In genomic region chr1:207050428-207050767, GRCh38 we compare ENCODE assay signal across 8 cellular contexts. TPM values are rescaled to one million over a fixed set of nuclear protein-coding genes. Genes with fewer than 3 reads are reported as not detected.
A peak's percentile ranks its signal among the peaks of the same experiment; 100 is the strongest.
DNase-seq lines count a peak whose midpoint lies in the region; ATAC-seq lines count a peak whose summit lies in the region.

No MANE protein-coding gene starts in this region.

- H3K36me3 Mint-ChIP-seq in stimulated activated naive CD8-positive, alpha-beta T cell treated with anti-CD3 and anti-CD28 coated beads, Interleukin-15, Interleukin-2, amounts not matched to agents 100 ng/mL and 50 ng/mL, for 24 hours (ENCODE audit: low read depth): peaks cover 39% of the 10 kb centered on the region
- peaks cover 12% of the 10 kb centered on the region for H3K36me3 Mint-ChIP-seq in activated naive CD8-positive, alpha-beta T cell treated with anti-CD3 and anti-CD28 coated beads, Interleukin-2, amount 10 ng/mL, durations not matched to agents 7 days and 5 days

- peaks cover 43% of the 10 kb centered on the region for H3K36me3 ChIP-seq in iPS-20b (ENCODE audit: insufficient read depth, low read depth, low read length)
- H3K36me3 ChIP-seq in stomach smooth muscle (ENCODE audit: control insufficient read depth in 2 of 2, insufficient read depth in 2 of 2, low read length in 2 of 2): peaks cover 9 to 12% of the 10 kb centered on the region in 2 donors

- H3K4me1 ChIP-seq in iPS-20b (ENCODE audit: insufficient read depth, low read length): peaks cover 14% of the 10 kb centered on the region; the same call in 1 of the 2 replicates
- H3K4me1 ChIP-seq in stomach smooth muscle (ENCODE audit: control insufficient read depth, insufficient read depth, low read length): peaks cover 19% of the 10 kb centered on the region

- no peaks in the 10 kb centered on the region for H3K27me3 ChIP-seq in iPS-20b (ENCODE audit: insufficient read depth, low read length)
- no peaks in the 10 kb centered on the region for H3K27me3 ChIP-seq in stomach smooth muscle (ENCODE audit: control insufficient read depth in 1 of 2, insufficient read depth in 2 of 2, low read length in 2 of 2)

- no peaks in the 10 kb centered on the region for H3K27me3 Mint-ChIP-seq in stimulated activated naive CD8-positive, alpha-beta T cell treated with anti-CD3 and anti-CD28 coated beads, Interleukin-15, Interleukin-2, amounts not matched to agents 100 ng/mL and 50 ng/mL, for 24 hours
- no peaks in the 10 kb centered on the region for H3K27me3 Mint-ChIP-seq in activated naive CD8-positive, alpha-beta T cell treated with anti-CD3 and anti-CD28 coated beads, Interleukin-2, amount 10 ng/mL, durations not matched to agents 7 days and 5 days

- peak overlapping the region; percentile 98 for H3K27ac Mint-ChIP-seq in stimulated activated naive CD8-positive, alpha-beta T cell treated with anti-CD3 and anti-CD28 coated beads, Interleukin-15, Interleukin-2, amounts not matched to agents 100 ng/mL and 50 ng/mL, for 24 hours
- H3K27ac Mint-ChIP-seq in activated naive CD8-positive, alpha-beta T cell treated with anti-CD3 and anti-CD28 coated beads, Interleukin-2, amount 10 ng/mL, durations not matched to agents 7 days and 5 days: peak overlapping the region; percentile 89

- H3K4me1 Mint-ChIP-seq in stimulated activated naive CD8-positive, alpha-beta T cell treated with anti-CD3 and anti-CD28 coated beads, Interleukin-15, Interleukin-2, amounts not matched to agents 100 ng/mL and 50 ng/mL, for 24 hours (ENCODE audit: low read depth): peaks cover 77% of the 10 kb centered on the region
- peaks cover 43% of the 10 kb centered on the region for H3K4me1 Mint-ChIP-seq in activated naive CD8-positive, alpha-beta T cell treated with anti-CD3 and anti-CD28 coated beads, Interleukin-2, amount 10 ng/mL, durations not matched to agents 7 days and 5 days

- H3K9me3 Mint-ChIP-seq in stimulated activated naive CD8-positive, alpha-beta T cell treated with anti-CD3 and anti-CD28 coated beads, Interleukin-15, Interleukin-2, amounts not matched to agents 100 ng/mL and 50 ng/mL, for 24 hours: no peaks in the 10 kb centered on the region
- no peaks in the 10 kb centered on the region for H3K9me3 Mint-ChIP-seq in activated naive CD8-positive, alpha-beta T cell treated with anti-CD3 and anti-CD28 coated beads, Interleukin-2, amount 10 ng/mL, durations not matched to agents 7 days and 5 days

- H3K27ac ChIP-seq in iPS-20b (ENCODE audit: low read length) (peak overlapping the region; percentile 57), stomach smooth muscle (ENCODE audit: low read length) (peak overlapping the region; percentile 78)

- DNase-seq in stimulated activated naive CD8-positive, alpha-beta T cell treated with anti-CD3 and anti-CD28 coated beads, Interleukin-15, Interleukin-2, amounts not matched to agents 100 U/mL and 50 U/mL, for 24 hours: no peak
- DNase-seq in activated naive CD8-positive, alpha-beta T cell treated with anti-CD3 and anti-CD28 coated beads, Interleukin-2, amount 10 ng/mL, durations not matched to agents 7 days and 5 days: no peak
- DNase-seq in DMS79 (lab: John Stamatoyannopoulos, UW): no peak
- DNase-seq in activated CD4-positive, alpha-beta T cell treated with anti-CD3 and anti-CD28 coated beads, Interleukin-2, amount 50 U/mL, for 48 hours: no peak

- H3K9me3 ChIP-seq in iPS-20b (ENCODE audit: insufficient read depth, low read depth, low read length) (no peaks in the 10 kb centered on the region), stomach smooth muscle (ENCODE audit: control insufficient read depth in 2 of 2, low read length in 2 of 2) (no peaks in the 10 kb centered on the region)

- H3K4me3 ChIP-seq in iPS-20b (ENCODE audit: low read length): peak overlapping the region; percentile 91
- H3K4me3 ChIP-seq in stomach smooth muscle (ENCODE audit: low read length in 2 of 2): peak overlapping the region; percentile 95 to 96

- POLR2A ChIA-PET in activated naive CD8-positive, alpha-beta T cell treated with anti-CD3 and anti-CD28 coated beads, Interleukin-2, amount 10 ng/mL, durations not matched to agents 7 days and 5 days (lab: Charles Lee): interaction anchor here (0.8 to 1.2 kb wide), 3 partner anchors 21 to 128 kb away, joined by 3 to 5 read pairs (median 4); partner anchors contain the start of gene FCMR

- H3K9ac ChIP-seq in iPS-20b (ENCODE audit: low read depth, low read length) (peak overlapping the region; percentile 95), stomach smooth muscle (ENCODE audit: low read length in 2 of 2) (peak overlapping the region; percentile 94)

- H3K4me3 Mint-ChIP-seq in stimulated activated naive CD8-positive, alpha-beta T cell treated with anti-CD3 and anti-CD28 coated beads, Interleukin-15, Interleukin-2, amounts not matched to agents 100 ng/mL and 50 ng/mL, for 24 hours: peak overlapping the region; percentile 99
- H3K4me3 Mint-ChIP-seq in activated naive CD8-positive, alpha-beta T cell treated with anti-CD3 and anti-CD28 coated beads, Interleukin-2, amount 10 ng/mL, durations not matched to agents 7 days and 5 days: peak overlapping the region; percentile 99

- ATAC-seq in stimulated activated naive CD8-positive, alpha-beta T cell treated with anti-CD3 and anti-CD28 coated beads, Interleukin-15, Interleukin-2, amounts not matched to agents 100 U/mL and 50 U/mL, for 24 hours: no peak
- ATAC-seq in activated naive CD8-positive, alpha-beta T cell treated with anti-CD3 and anti-CD28 coated beads, Interleukin-2, amount 10 ng/mL, durations not matched to agents 7 days and 5 days (ENCODE audit: low read depth): peak; percentile 0
- no peak for ATAC-seq in GM18868 (IDR thresholded peaks at IDR 0.05; ENCODE audit: unreplicated experiment)

RNA-seq across cellular contexts. Expression of gene YOD1, which starts 0.6 kb away (rescaled TPM):
- 10 to 100 TPM; 10.1 to 10.2 TPM for total RNA-seq in activated naive CD8-positive, alpha-beta T cell treated with anti-CD3 and anti-CD28 coated beads, Interleukin-2, amount 10 ng/mL, durations not matched to agents 7 days and 5 days

RNA-seq across cellular contexts. Expression of gene PFKFB2, which starts 2.7 kb away (rescaled TPM):
- 1 to 10 TPM; 4.6 to 4.8 TPM for total RNA-seq in activated naive CD8-positive, alpha-beta T cell treated with anti-CD3 and anti-CD28 coated beads, Interleukin-2, amount 10 ng/mL, durations not matched to agents 7 days and 5 days

RNA-seq across cellular contexts. Expression of gene C1orf116, which starts 17.8 kb away (rescaled TPM):
- not detected for total RNA-seq in activated naive CD8-positive, alpha-beta T cell treated with anti-CD3 and anti-CD28 coated beads, Interleukin-2, amount 10 ng/mL, durations not matched to agents 7 days and 5 days

RNA-seq across cellular contexts. Expression of gene C4BPB, which starts 38.3 kb away (rescaled TPM):
- 1 to 10 TPM; 1.0 to 2.7 TPM for total RNA-seq in activated naive CD8-positive, alpha-beta T cell treated with anti-CD3 and anti-CD28 coated beads, Interleukin-2, amount 10 ng/mL, durations not matched to agents 7 days and 5 days

RNA-seq across cellular contexts. Expression of gene C4BPA, which starts 53.6 kb away (rescaled TPM):
- not detected for total RNA-seq in activated naive CD8-positive, alpha-beta T cell treated with anti-CD3 and anti-CD28 coated beads, Interleukin-2, amount 10 ng/mL, durations not matched to agents 7 days and 5 days
